In genomic region chr18:35104391-35105051, GRCh38 we compare ENCODE assay signal across 28 cellular contexts.
"Had no signal": no experiment of that assay in that cellular context is flagged by ENCODE, and none has a peak within 500 bp of the region (broad histone marks: within the 10 kb centered on the region; RNA-seq: fewer than 3 reads in every experiment).

No MANE protein-coding gene starts in this region.

- H2AFZ ChIP-seq: neural progenitor cell, parathyroid adenoma had no signal

- H3K27me3 Mint-ChIP-seq: progenitor cell of endocrine pancreas; stimulated activated naive B cell treated with anti-CD40 and anti-IgM and Interleukin-4, amounts not matched to agents 10 μg/mL and 1 μg/mL and 100 μg/mL, for 72 hours; stimulated activated naive CD8-positive, alpha-beta T cell treated with anti-CD3 and anti-CD28 coated beads, Interleukin-15, Interleukin-2, amounts not matched to agents 100 ng/mL and 50 ng/mL, for 24 hours had no signal

- H3K27ac ChIP-seq: neural progenitor cell, ovary, parathyroid adenoma, psoas muscle, right lobe of liver, sigmoid colon, stomach, thyroid gland, tibial nerve, upper lobe of left lung, vagina had no signal

- H3K4me3 Mint-ChIP-seq: natural killer cell; nephron; neural progenitor cell; stimulated activated effector memory CD8-positive, alpha-beta T cell treated with anti-CD3 and anti-CD28 coated beads, Interleukin-12 subunit alpha, Interleukin-12 subunit beta, amount 100 ng/mL, for 72 hours; stimulated activated naive B cell treated with anti-CD40 and anti-IgM and Interleukin-4, amounts not matched to agents 10 μg/mL and 1 μg/mL and 100 μg/mL, for 72 hours; stimulated activated naive CD8-positive, alpha-beta T cell treated with anti-CD3 and anti-CD28 coated beads, Interleukin-15, Interleukin-2, amounts not matched to agents 100 ng/mL and 50 ng/mL, for 24 hours had no signal

- H3K36me3 ChIP-seq: ovary, right lobe of liver, thoracic aorta, thyroid gland had no signal

- H3K9ac ChIP-seq: neural progenitor cell, parathyroid adenoma had no signal

- H3K4me1 Mint-ChIP-seq: nephron, neural progenitor cell had no signal

- H3K27ac Mint-ChIP-seq: natural killer cell; nephron; neural progenitor cell; progenitor cell of endocrine pancreas; stimulated activated naive CD8-positive, alpha-beta T cell treated with anti-CD3 and anti-CD28 coated beads, Interleukin-15, Interleukin-2, amounts not matched to agents 100 ng/mL and 50 ng/mL, for 24 hours had no signal

- DNase-seq: natural killer cell; occipital lobe; ovary; posterior cingulate gyrus; psoas muscle; right cardiac atrium; right lobe of liver; sigmoid colon; small intestine; stimulated activated CD4-positive, alpha-beta T cell treated with anti-CD3 and anti-CD28 coated beads, Interleukin-12 subunit alpha, Interleukin-12 subunit beta, amount 100 ng/mL, for 4 hours; stimulated activated CD4-positive, alpha-beta T cell treated with anti-CD3 and anti-CD28 coated beads, Interleukin-1b, Interleukin-23, amount 100 ng/mL, for 48 hours; stimulated activated CD4-positive, alpha-beta T cell treated with anti-CD3 and anti-CD28 coated beads, Interleukin-4, amount 100 ng/mL, for 1 hour; stimulated activated naive B cell treated with anti-CD40 and anti-IgM and Interleukin-4, amounts not matched to agents 10 μg/mL and 1 μg/mL and 100 μg/mL, for 72 hours; stimulated activated naive CD4-positive, alpha-beta T cell treated with Interleukin-2 at 50 U/mL for 16 hours; stomach; thyroid gland; trophoblast cell; upper lobe of left lung had no signal

- H3K4me1 ChIP-seq: neural progenitor cell, sigmoid colon, thyroid gland, vagina had no signal

- H3K4me3 ChIP-seq: neural progenitor cell, ovary, psoas muscle, right lobe of liver, sigmoid colon, stomach, thoracic aorta, thyroid gland, tibial nerve, upper lobe of left lung, vagina had no signal

- H3K27me3 ChIP-seq: neural progenitor cell, ovary, right lobe of liver, sigmoid colon, stomach, thyroid gland, tibial nerve, upper lobe of left lung, vagina had no signal

- H3K9me3 ChIP-seq: ovary, psoas muscle, right lobe of liver, sigmoid colon, stomach, thoracic aorta, thyroid gland, upper lobe of left lung, vagina had no signal

- H3K4me2 ChIP-seq: neural progenitor cell had no signal

- ATAC-seq: natural killer cell; psoas muscle; right cardiac atrium; right lobe of liver; stimulated activated effector memory CD8-positive, alpha-beta T cell treated with anti-CD3 and anti-CD28 coated beads, Interleukin-12 subunit alpha, Interleukin-12 subunit beta, amount 100 ng/mL, for 72 hours; stimulated activated naive B cell treated with anti-CD40 and anti-IgM and Interleukin-4, amounts not matched to agents 10 μg/mL and 1 μg/mL and 100 μg/mL, for 72 hours had no signal

- FAIRE-seq: small intestine, urothelium cell line had no signal

- H3K9me3 Mint-ChIP-seq: natural killer cell; stimulated activated effector memory CD8-positive, alpha-beta T cell treated with anti-CD3 and anti-CD28 coated beads, Interleukin-12 subunit alpha, Interleukin-12 subunit beta, amount 100 ng/mL, for 72 hours; stimulated activated naive CD8-positive, alpha-beta T cell treated with anti-CD3 and anti-CD28 coated beads, Interleukin-15, Interleukin-2, amounts not matched to agents 100 ng/mL and 50 ng/mL, for 24 hours had no signal
